14 cellular contexts compared by ENCODE assay signal in the genomic region with DNA sequence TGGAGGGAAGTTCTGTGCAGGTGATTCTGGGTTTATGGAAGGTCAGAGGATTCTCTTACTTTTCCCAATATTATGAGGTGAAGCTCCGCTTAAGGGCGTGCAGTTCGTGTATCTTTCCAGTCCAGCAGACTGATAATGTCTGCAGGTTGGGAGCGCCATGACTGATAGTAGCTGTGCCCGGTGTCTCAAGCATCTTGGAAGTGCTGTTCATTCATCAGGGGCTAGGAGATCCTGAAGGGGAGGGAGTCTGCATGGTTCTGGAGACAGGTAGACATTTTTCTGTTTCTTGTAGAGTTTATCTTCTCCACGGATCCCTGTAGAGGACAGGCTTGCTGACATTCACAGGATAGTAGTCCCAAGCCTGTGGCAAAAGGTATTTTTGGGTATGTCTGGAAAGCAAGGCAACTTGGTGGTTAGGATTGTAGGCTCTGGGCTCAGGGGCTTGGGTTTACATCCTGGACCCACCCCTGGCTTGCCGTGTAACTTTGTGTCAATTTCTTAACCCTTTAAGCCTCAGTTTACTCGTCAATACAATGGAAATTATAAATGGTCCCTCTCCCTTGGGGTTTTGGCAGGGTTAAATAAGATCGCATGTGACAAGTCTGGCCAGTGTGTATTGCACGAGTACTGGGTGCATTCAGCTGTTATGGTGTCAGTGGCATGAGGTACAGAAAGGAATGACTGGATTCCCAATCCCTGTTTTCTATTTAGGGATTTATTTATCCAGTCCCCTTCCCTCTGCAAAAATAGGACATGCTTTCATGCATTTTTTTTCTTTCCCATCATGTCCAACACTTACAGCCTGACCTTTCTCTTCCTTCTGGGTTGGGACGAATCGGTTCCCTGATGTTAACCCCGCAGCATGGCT. TPM values are rescaled to one million over a fixed set of nuclear protein-coding genes. Genes with fewer than 3 reads are reported as not detected.
DNase-seq lines count a peak whose midpoint lies in the region; ATAC-seq, FAIRE-seq and TF ChIP-seq lines count a peak whose summit lies in the region.
"Had no signal": no experiment of that assay in that cellular context is flagged by ENCODE, and none has a peak within 500 bp of the region (broad histone marks: within the 10 kb centered on the region; RNA-seq: fewer than 3 reads in every experiment).

No MANE protein-coding gene starts in this region.

- peak overlapping the region in 3 of 5 experiments; percentile 79 to 92 (median 83) for H3K27ac Mint-ChIP-seq in brain
- H3K27ac Mint-ChIP-seq: activated naive CD4-positive, alpha-beta T cell treated with anti-CD3 and anti-CD28 coated beads for 36 hours had no signal

- H3K4me1 ChIP-seq in keratinocyte (ENCODE audit: control insufficient read depth, extremely low read depth, insufficient read depth, low read length) (peaks cover 20% of the 10 kb centered on the region), uterus (peaks cover 9 to 21% of the 10 kb centered on the region in 2 donors)

- H3K79me2 ChIP-seq in keratinocyte (ENCODE audit: control insufficient read depth, insufficient read depth, low read length) = no peaks in the 10 kb centered on the region

- no peaks in the 10 kb centered on the region for H3K36me3 Mint-ChIP-seq in brain

- no peak overlapping the region for H3K9ac ChIP-seq in keratinocyte (ENCODE audit: control insufficient read depth, extremely low read depth, insufficient read depth, low read length)

- peaks cover 20% of the 10 kb centered on the region for H3K4me1 Mint-ChIP-seq in brain
- H3K4me1 Mint-ChIP-seq: CD8-positive, alpha-beta memory T cell had no signal

- dilution Hi-C loops in keratinocyte (cut with MboI; ENCODE audit: extremely low pct_ligation_motif_present, low sequenced_read_pairs) = no loop called here

- H3K4me3 Mint-ChIP-seq in brain = peak overlapping the region in 4 of 5 experiments; percentile 23 to 61 (median 44)
- H3K4me3 Mint-ChIP-seq: activated naive CD4-positive, alpha-beta T cell treated with anti-CD3 and anti-CD28 coated beads for 36 hours; CD8-positive, alpha-beta memory T cell had no signal

- H3K4me3 ChIP-seq in keratinocyte (ENCODE audit: control insufficient read depth in 2 of 3, extremely low read depth in 1 of 3, insufficient read depth in 2 of 3, low read depth in 1 of 3, low read length in 3 of 3) (no peak overlapping the region), uterus (no peak overlapping the region), WERI-Rb-1 (ENCODE audit: low read depth, low read length) (no peak overlapping the region)
- H3K4me3 ChIP-seq: left lung, SK-N-MC had no signal

- no peak for FAIRE-seq in keratinocyte (lab: Jason Lieb, UNC)
- FAIRE-seq: GM12892 had no signal

- TF ChIP-seq CTCF in brain (conservative IDR thresholded peaks at IDR 0.05) = no peak
- TF ChIP-seq CTCF in keratinocyte (optimal IDR thresholded peaks at IDR 0.05 in 1 of 3, IDR thresholded peaks at IDR 0.05 in 1 of 3, conservative IDR thresholded peaks at IDR 0.05 in 1 of 3; ENCODE audit: extremely low read depth in 1 of 3, insufficient read depth in 2 of 3, low read length in 3 of 3) = no peak
- no peak for TF ChIP-seq CTCF in uterus (IDR thresholded peaks at IDR 0.05)
- no peak for TF ChIP-seq CTCF in WERI-Rb-1 (IDR thresholded peaks at IDR 0.05; ENCODE audit: low read depth, low read length)

- H3K27me3 Mint-ChIP-seq in brain = peaks cover 28% of the 10 kb centered on the region

- H3K36me3 ChIP-seq in keratinocyte (ENCODE audit: control insufficient read depth in 2 of 2, extremely low read depth in 1 of 2, insufficient read depth in 2 of 2, low read length in 2 of 2) (no peaks in the 10 kb centered on the region), uterus (no peaks in the 10 kb centered on the region), WERI-Rb-1 (no peaks in the 10 kb centered on the region)
- H3K36me3 ChIP-seq: left lung had no signal

- H3K9me3 Mint-ChIP-seq in brain = no peaks in the 10 kb centered on the region
- H3K9me3 Mint-ChIP-seq: activated naive CD4-positive, alpha-beta T cell treated with anti-CD3 and anti-CD28 coated beads for 36 hours; CD8-positive, alpha-beta memory T cell had no signal

- TF ChIP-seq POLR2A in uterus (IDR thresholded peaks at IDR 0.05) = no peak

- H2AFZ ChIP-seq in keratinocyte (ENCODE audit: control insufficient read depth, low read length) = peak overlapping the region; percentile 36

- DNase-seq in keratinocyte (ENCODE audit: low read depth, low spot score) (no peak), sciatic nerve (ENCODE audit: low spot score) (no peak), uterus (no peak), WERI-Rb-1 (no peak), NCI-H345 (lab: John Stamatoyannopoulos, UW) (no peak)
- DNase-seq: activated naive CD4-positive, alpha-beta T cell treated with anti-CD3 and anti-CD28 coated beads for 36 hours; CD8-positive, alpha-beta memory T cell had no signal

- H3K9me1 ChIP-seq in keratinocyte (ENCODE audit: control insufficient read depth, extremely low read depth, insufficient read depth, low read length) = no peaks in the 10 kb centered on the region

- no peaks in the 10 kb centered on the region for H4K20me1 ChIP-seq in keratinocyte (ENCODE audit: control insufficient read depth, extremely low read depth, insufficient read depth, low read length)

- intact Hi-C loops in sciatic nerve (cut with DNase I) (no loop called here), uterus (cut with DNase I; ENCODE audit: low total_unique reads) (no loop called here)

- ATAC-seq in sciatic nerve (peak; percentile 18), GM19395 (IDR thresholded peaks at IDR 0.05; ENCODE audit: unreplicated experiment) (no peak), GM21526 (IDR thresholded peaks at IDR 0.05; ENCODE audit: low FRiP score, unreplicated experiment) (no peak)

- no peak overlapping the region for H3K27ac ChIP-seq in keratinocyte (ENCODE audit: control insufficient read depth, insufficient read depth, low read length)
- H3K27ac ChIP-seq in uterus = peak overlapping the region; percentile 67 to 74
- H3K27ac ChIP-seq in WERI-Rb-1 = no peak overlapping the region
- H3K27ac ChIP-seq: SK-N-MC, VCaP had no signal

- peak overlapping the region; percentile 20 for H3K4me2 ChIP-seq in keratinocyte (ENCODE audit: control insufficient read depth, extremely low read depth, insufficient read depth, low read depth, low read length)

- H3K27me3 ChIP-seq in keratinocyte (ENCODE audit: control insufficient read depth, extremely low read depth, insufficient read depth, low read length) (peaks cover 1% of the 10 kb centered on the region), uterus (no peaks in the 10 kb centered on the region), WERI-Rb-1 (ENCODE audit: insufficient read depth, low read depth, severe bottlenecking) (no peaks in the 10 kb centered on the region)

- H3K9me3 ChIP-seq in keratinocyte (ENCODE audit: control insufficient read depth, low read depth, low read length) (no peaks in the 10 kb centered on the region), uterus (no peaks in the 10 kb centered on the region), WERI-Rb-1 (ENCODE audit: severe bottlenecking) (no peaks in the 10 kb centered on the region)
- H3K9me3 ChIP-seq: left lung had no signal

RNA-seq across cellular contexts. Expression of a gene that starts 8.2 kb away (rescaled TPM):
- polyA plus RNA-seq in brain (ENCODE audit: insufficient read depth, low read depth, low replicate concordance) = 6.1 TPM
- 0.09 to 0.85 TPM (median 0.21 TPM) in 3 replicates for polyA plus RNA-seq in keratinocyte
- polyA plus RNA-seq in keratinocyte (2011; ENCODE audit: low read depth) = 0.39 TPM
- 0.06 and 0.13 TPM in 2 replicates for polyA plus RNA-seq in keratinocyte (2011; cell fraction: cytosol; rRNA removed)
- polyA plus RNA-seq in keratinocyte (2011; cell fraction: nucleus; rRNA removed) = 0.53 and 1.4 TPM in 2 replicates
- 0.15 and 0.78 TPM in 2 replicates for polyA plus RNA-seq in keratinocyte (2012; ENCODE audit: low replicate concordance)
- 0.19 to 2.2 TPM in 2 of 3 replicates, not detected in the other for polyA minus RNA-seq in keratinocyte
- not detected for polyA minus RNA-seq in keratinocyte (2011; cell fraction: cytosol; rRNA and poly(A)+ RNA removed)
- polyA minus RNA-seq in keratinocyte (2011; cell fraction: nucleus; rRNA and poly(A)+ RNA removed) = 0.32 and 0.78 TPM in 2 replicates
- 21.4 TPM for total RNA-seq in sciatic nerve
- 10 to 100 TPM; 12.0 to 81.2 (median 50.4) TPM for total RNA-seq in uterus

Comparison
In these comparisons a context has a peak if more than half of its experiments do, and no peak if none do; other contexts are left out.
1. H3K27ac ChIP-seq: peak in uterus (2 of 2); none in keratinocyte (single experiment) and WERI-Rb-1 (single experiment).